In genomic region chr11:99275521-99275920, GRCh38 we compare ENCODE assay signal across 31 cellular contexts.
"Had no signal": no experiment of that assay in that cellular context is flagged by ENCODE, and none has a peak within 500 bp of the region (broad histone marks: within the 10 kb centered on the region; RNA-seq: fewer than 3 reads in every experiment).

No MANE protein-coding gene starts in this region.

- H3K4me1 ChIP-seq: adrenal gland, ascending aorta, foreskin keratinocyte, right lobe of liver, transverse colon, uterus had no signal

- H3K27me3 ChIP-seq: adrenal gland, ascending aorta, brain microvascular endothelial cell, foreskin keratinocyte, hepatocyte, neutrophil, ovary, right lobe of liver, transverse colon, uterus had no signal

- DNase-seq: activated B cell treated with CpG ODN at 0.5 μM for 24 hours; activated CD4-positive, alpha-beta T cell treated with anti-CD3 and anti-CD28 coated beads for 36 hours; activated CD4-positive, alpha-beta T cell treated with anti-CD3 and anti-CD28 coated beads, Interleukin-2, amount 50 U/mL, for 4 hours; activated CD8-positive, alpha-beta memory T cell treated with anti-CD3 and anti-CD28 coated beads for 24 hours; activated CD8-positive, alpha-beta memory T cell treated with anti-CD3 and anti-CD28 coated beads, Interleukin-2, amount 50 U/mL, for 4 hours; activated naive CD4-positive, alpha-beta T cell; activated T-cell treated with anti-CD3 and anti-CD28 coated beads, Interleukin-2, amount 50 U/mL, for 4 hours; adrenal gland; brain microvascular endothelial cell; caudate nucleus; dermis blood vessel endothelial cell; effector CD8-positive, alpha-beta T cell; foreskin keratinocyte; immature natural killer cell; ovary; right lobe of liver; small intestine; stimulated activated CD4-positive, alpha-beta T cell treated with anti-CD3 and anti-CD28 coated beads, Interleukin-15, amount 100 ng/mL, for 24 hours; stimulated activated CD4-positive, alpha-beta T cell treated with anti-CD3 and anti-CD28 coated beads, Interleukin-2, amount 100 ng/mL, for 48 hours; stimulated activated CD8-positive, alpha-beta memory T cell treated with anti-CD3 and anti-CD28 coated beads, Interleukin-4, amount 100 ng/mL, for 48 hours; stimulated activated naive B cell treated with anti-CD40 and anti-IgM and Interleukin-4, amounts not matched to agents 10 μg/mL and 1 μg/mL and 100 μg/mL, for 72 hours; T-helper 9 cell; transverse colon; uterus had no signal

- H3K9me3 ChIP-seq: adrenal gland, ascending aorta, neutrophil, ovary, right lobe of liver, transverse colon, uterus had no signal

- H3K79me2 ChIP-seq: hepatocyte had no signal

- ATAC-seq: activated CD4-positive, alpha-beta T cell treated with anti-CD3 and anti-CD28 coated beads for 36 hours; activated T-cell treated with anti-CD3 and anti-CD28 coated beads, Interleukin-2, amount 50 U/mL, for 4 hours; foreskin keratinocyte; natural killer cell treated with Interleukin-12 subunit alpha and Interleukin-12 subunit beta and Interleukin-15 and Interleukin-18, amount 100 ng/mL, for 72 hours; right lobe of liver; stimulated activated naive B cell treated with anti-CD40 and anti-IgM and Interleukin-4, amounts not matched to agents 10 μg/mL and 1 μg/mL and 100 μg/mL, for 72 hours had no signal

- H3K4me2 ChIP-seq: hepatocyte had no signal

- H3K27ac ChIP-seq: adrenal gland, ascending aorta, brain microvascular endothelial cell, foreskin keratinocyte, hepatocyte, neutrophil, ovary, right lobe of liver, transverse colon, uterus had no signal

- H3K9me3 Mint-ChIP-seq: memory B cell; natural killer cell treated with Interleukin-12 subunit alpha and Interleukin-12 subunit beta and Interleukin-15 and Interleukin-18, amount 100 ng/mL, for 72 hours; stimulated activated naive B cell treated with anti-CD40 and anti-IgM and Interleukin-4, amounts not matched to agents 10 μg/mL and 1 μg/mL and 100 μg/mL, for 72 hours had no signal

- H3K4me3 Mint-ChIP-seq: activated B cell treated with CpG ODN at 0.5 μM for 24 hours; activated CD4-positive, alpha-beta T cell treated with anti-CD3 and anti-CD28 coated beads for 36 hours; activated naive CD8-positive, alpha-beta T cell; activated T-cell treated with anti-CD3 and anti-CD28 coated beads, Interleukin-2, amount 50 U/mL, for 4 hours; immature natural killer cell; memory B cell; natural killer cell treated with Interleukin-12 subunit alpha and Interleukin-12 subunit beta and Interleukin-15 and Interleukin-18, amount 100 ng/mL, for 72 hours; stimulated activated naive B cell treated with anti-CD40 and anti-IgM and Interleukin-4, amounts not matched to agents 10 μg/mL and 1 μg/mL and 100 μg/mL, for 72 hours had no signal

- H3K27ac Mint-ChIP-seq: activated B cell treated with CpG ODN at 0.5 μM for 24 hours; activated CD4-positive, alpha-beta T cell treated with anti-CD3 and anti-CD28 coated beads for 36 hours; activated naive CD8-positive, alpha-beta T cell; activated T-helper 2 cell treated with anti-CD3 and anti-CD28 coated beads, Interferon-gamma antibody, Interleukin-2, Interleukin-4, amounts not matched to agents 10 μg/mL and 5 μg/mL and 100 μg/mL, durations not matched to agents 14 hours and 24 hours and 36 hours; immature natural killer cell; memory B cell; natural killer cell treated with Interleukin-12 subunit alpha and Interleukin-12 subunit beta and Interleukin-15 and Interleukin-18, amount 100 ng/mL, for 72 hours; stimulated activated naive B cell treated with anti-CD40 and anti-IgM and Interleukin-4, amounts not matched to agents 10 μg/mL and 1 μg/mL and 100 μg/mL, for 72 hours had no signal

- H3K4me3 ChIP-seq: adrenal gland, ascending aorta, hepatocyte, ovary, right lobe of liver, transverse colon, uterus had no signal

- H3K4me1 Mint-ChIP-seq: activated B cell treated with CpG ODN at 0.5 μM for 24 hours; activated CD4-positive, alpha-beta T cell treated with anti-CD3 and anti-CD28 coated beads for 36 hours; immature natural killer cell; memory B cell; stimulated activated naive B cell treated with anti-CD40 and anti-IgM and Interleukin-4, amounts not matched to agents 10 μg/mL and 1 μg/mL and 100 μg/mL, for 72 hours had no signal

- H3K36me3 Mint-ChIP-seq: activated naive CD8-positive, alpha-beta T cell; immature natural killer cell; memory B cell; natural killer cell treated with Interleukin-12 subunit alpha and Interleukin-12 subunit beta and Interleukin-15 and Interleukin-18, amount 100 ng/mL, for 72 hours; stimulated activated naive B cell treated with anti-CD40 and anti-IgM and Interleukin-4, amounts not matched to agents 10 μg/mL and 1 μg/mL and 100 μg/mL, for 72 hours had no signal

- H3K36me3 ChIP-seq: adrenal gland, ascending aorta, brain microvascular endothelial cell, neutrophil, ovary, right lobe of liver, transverse colon, uterus had no signal

- H3K27me3 Mint-ChIP-seq: activated B cell treated with CpG ODN at 0.5 μM for 24 hours; activated CD4-positive, alpha-beta T cell treated with anti-CD3 and anti-CD28 coated beads for 36 hours; activated naive CD8-positive, alpha-beta T cell; memory B cell; natural killer cell treated with Interleukin-12 subunit alpha and Interleukin-12 subunit beta and Interleukin-15 and Interleukin-18, amount 100 ng/mL, for 72 hours; stimulated activated naive B cell treated with anti-CD40 and anti-IgM and Interleukin-4, amounts not matched to agents 10 μg/mL and 1 μg/mL and 100 μg/mL, for 72 hours had no signal

- H2AFZ ChIP-seq: hepatocyte had no signal
